Comparison of ENCODE assay signal across 23 cellular contexts in genomic region chr17:22217135-22217534, GRCh38.
"Had no signal": no experiment of that assay in that cellular context is flagged by ENCODE, and none has a peak within 500 bp of the region (broad histone marks: within the 10 kb centered on the region; RNA-seq: fewer than 3 reads in every experiment).

No MANE protein-coding gene starts in this region.

- H3K4me3 ChIP-seq: coronary artery, left ventricle myocardium inferior, right atrium auricular region, SK-N-MC, skin epidermis, transverse colon had no signal

- H3K27me3 ChIP-seq: right atrium auricular region, transverse colon had no signal

- ATAC-seq: activated CD4-positive, alpha-beta T cell treated with anti-CD3 and anti-CD28 coated beads for 36 hours; activated T-cell treated with anti-CD3 and anti-CD28 coated beads, Interleukin-2, amount 50 U/mL, for 72 hours; natural killer cell had no signal

- H3K4me1 Mint-ChIP-seq: activated CD4-positive, alpha-beta memory T cell treated with anti-CD3 and anti-CD28 coated beads, Interleukin-2, amount 10 ng/mL, durations not matched to agents 7 days and 5 days; activated CD4-positive, alpha-beta T cell treated with anti-CD3 and anti-CD28 coated beads for 36 hours; brain; natural killer cell had no signal

- DNase-seq: activated CD4-positive, alpha-beta memory T cell treated with anti-CD3 and anti-CD28 coated beads, Interleukin-2, amount 10 ng/mL, durations not matched to agents 7 days and 5 days; activated CD4-positive, alpha-beta T cell treated with anti-CD3 and anti-CD28 coated beads for 36 hours; activated gamma-delta T cell; activated T-cell treated with anti-CD3 and anti-CD28 coated beads, Interleukin-2, amount 50 U/mL, for 72 hours; amygdala; central memory CD4-positive, alpha-beta T cell; foreskin melanocyte; head of caudate nucleus; kidney; left ventricle myocardium inferior; natural killer cell; stimulated activated CD4-positive, alpha-beta T cell treated with anti-CD3 and anti-CD28 coated beads, Interleukin-4, amount 100 ng/mL, for 24 hours; stimulated activated naive CD4-positive, alpha-beta T cell; transverse colon; WERI-Rb-1 had no signal

- H3K4me3 Mint-ChIP-seq: activated CD4-positive, alpha-beta memory T cell treated with anti-CD3 and anti-CD28 coated beads, Interleukin-2, amount 10 ng/mL, durations not matched to agents 7 days and 5 days; activated CD4-positive, alpha-beta T cell treated with anti-CD3 and anti-CD28 coated beads for 36 hours; activated naive CD8-positive, alpha-beta T cell; activated T-cell treated with anti-CD3 and anti-CD28 coated beads, Interleukin-2, amount 50 U/mL, for 72 hours; brain; natural killer cell; T-helper 1 cell treated with Interleukin-12 subunit alpha and Interleukin-12 subunit beta and Interleukin-4 antibody, amounts not matched to agents 30 μg/mL and 1 μg/mL, for 36 hours had no signal

- H3K4me1 ChIP-seq: left ventricle myocardium inferior, right atrium auricular region, transverse colon had no signal

- H3K27ac Mint-ChIP-seq: activated CD4-positive, alpha-beta memory T cell treated with anti-CD3 and anti-CD28 coated beads, Interleukin-2, amount 10 ng/mL, durations not matched to agents 7 days and 5 days; activated CD4-positive, alpha-beta T cell treated with anti-CD3 and anti-CD28 coated beads for 36 hours; activated naive CD8-positive, alpha-beta T cell; activated T-cell treated with anti-CD3 and anti-CD28 coated beads, Interleukin-2, amount 50 U/mL, for 72 hours; brain; natural killer cell; progenitor cell of endocrine pancreas; T-helper 1 cell treated with Interleukin-12 subunit alpha and Interleukin-12 subunit beta and Interleukin-4 antibody, amounts not matched to agents 30 μg/mL and 1 μg/mL, for 36 hours had no signal

- H3K27ac ChIP-seq: coronary artery, left ventricle myocardium inferior, right atrium auricular region, SK-N-MC, skin epidermis, transverse colon, WERI-Rb-1 had no signal

- H3K27me3 Mint-ChIP-seq: activated CD4-positive, alpha-beta memory T cell treated with anti-CD3 and anti-CD28 coated beads, Interleukin-2, amount 10 ng/mL, durations not matched to agents 7 days and 5 days; activated CD4-positive, alpha-beta T cell treated with anti-CD3 and anti-CD28 coated beads for 36 hours; activated naive CD8-positive, alpha-beta T cell; brain; progenitor cell of endocrine pancreas had no signal

- H3K36me3 Mint-ChIP-seq: activated naive CD8-positive, alpha-beta T cell; brain; natural killer cell had no signal

- H3K9me3 ChIP-seq: left ventricle myocardium inferior, right atrium auricular region had no signal

- H3K36me3 ChIP-seq: left ventricle myocardium inferior, right atrium auricular region, transverse colon, WERI-Rb-1 had no signal
